18 cellular contexts compared by ENCODE assay signal in the genomic region with DNA sequence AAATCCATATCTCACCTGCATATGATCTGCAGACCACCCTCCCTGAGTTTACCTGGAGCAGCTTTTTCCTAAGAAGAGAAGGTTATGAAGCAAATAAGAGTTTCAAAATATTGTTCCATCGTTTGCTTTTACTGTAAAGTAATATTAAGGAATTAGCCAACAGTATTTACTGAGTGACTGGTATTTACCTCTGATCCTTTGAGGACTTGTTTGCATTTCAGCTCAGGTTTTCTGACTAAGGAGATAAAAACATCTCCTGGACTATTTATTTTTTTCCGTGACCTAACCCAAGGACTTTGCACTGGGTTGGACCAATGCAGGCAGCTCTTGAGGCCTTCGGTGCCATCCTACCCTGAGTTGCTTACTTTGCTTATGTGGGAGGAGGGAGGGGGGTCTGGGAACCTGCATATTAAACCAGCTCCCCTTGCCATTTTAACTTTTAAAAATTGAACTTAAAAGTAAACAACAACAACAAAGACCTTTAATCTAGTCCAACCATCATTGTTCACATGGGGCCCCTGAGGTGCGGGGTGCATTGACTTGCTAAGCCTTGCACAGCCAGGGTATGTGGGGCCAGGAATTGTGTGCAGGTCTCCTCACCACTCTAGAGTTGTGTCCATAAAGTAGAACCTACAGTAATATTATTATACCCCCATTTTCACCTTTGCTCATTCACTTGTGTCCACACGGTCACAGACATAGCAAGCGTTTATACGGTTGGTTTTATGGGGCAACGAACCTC. TPM values are rescaled to one million over a fixed set of nuclear protein-coding genes. Genes with fewer than 3 reads are reported as not detected.
DNase-seq lines count a peak whose midpoint lies in the region; ATAC-seq and TF ChIP-seq lines count a peak whose summit lies in the region.
"Had no signal": no experiment of that assay in that cellular context is flagged by ENCODE, and none has a peak within 500 bp of the region (broad histone marks: within the 10 kb centered on the region; RNA-seq: fewer than 3 reads in every experiment).

No MANE protein-coding gene starts in this region.

- H3K9ac ChIP-seq in mucosa of stomach (ENCODE audit: low read length), result peak overlapping the region; percentile 31

- DNase-seq in Caco-2, result peak; percentile 87 to 92
- DNase-seq in LoVo (ENCODE audit: low spot score), result peak; percentile 76
- DNase-seq in esophagus squamous epithelium (lab: John Stamatoyannopoulos, UW), result no peak
- no peak for DNase-seq in inferior parietal cortex (ENCODE audit: extremely low spot score)
- no peak for DNase-seq in stimulated activated CD8-positive, alpha-beta memory T cell treated with anti-CD3 and anti-CD28 coated beads, Interleukin-4, amount 100 ng/mL, for 48 hours
- DNase-seq in DMS 273 treated with DMSO at 0.1 percent for 48 hours (lab: John Stamatoyannopoulos, UW), result no peak
- DNase-seq: activated CD4-positive, alpha-beta T cell treated with anti-CD3 and anti-CD28 coated beads for 4 hours; activated CD8-positive, alpha-beta memory T cell treated with anti-CD3 and anti-CD28 coated beads, Interleukin-2, amount 50 U/mL, for 48 hours; activated gamma-delta T cell treated with Interleukin-2 at 50 U/mL for 16 hours; amniotic stem cell; kidney; NCI-H2107; NCI-H69 had no signal

- TF ChIP-seq CTCF in Caco-2 (IDR thresholded peaks at IDR 0.05; ENCODE audit: insufficient read depth in 1 of 2, low read depth in 1 of 2, low read length in 1 of 2, severe bottlenecking in 1 of 2, unreplicated experiment in 1 of 2), result no peak
- no peak for TF ChIP-seq CTCF in esophagus squamous epithelium (IDR thresholded peaks at IDR 0.05)

- no peaks in the 10 kb centered on the region for H3K36me3 ChIP-seq in Caco-2 (ENCODE audit: control insufficient read depth, insufficient read depth, low read length)
- H3K36me3 ChIP-seq in esophagus squamous epithelium, result peaks cover 0 to 40% (median 4%) of the 10 kb centered on the region in 3 donors
- H3K36me3 ChIP-seq in mucosa of stomach (ENCODE audit: control insufficient read depth, insufficient read depth, low read length), result no peaks in the 10 kb centered on the region

- H3K9me3 ChIP-seq in Caco-2 (no peaks in the 10 kb centered on the region), esophagus squamous epithelium (no peaks in the 10 kb centered on the region), mucosa of stomach (ENCODE audit: control insufficient read depth, low read length) (no peaks in the 10 kb centered on the region)

- 77 to 91% methylated on average over 7 to 8 of the region's 8 CpGs for WGBS in esophagus squamous epithelium, 2 donors

- CTCF ChIA-PET in Caco-2 (lab: Charles Lee), result interaction anchor here (0.7 to 3.9 kb wide), 7 partner anchors 11 to 99 kb away, joined by 3 to 32 read pairs (median 4); no protein-coding TSS in a partner anchor

- H3K27ac ChIP-seq in esophagus squamous epithelium, result peak overlapping the region in 3 of 4 donors; percentile 26 to 77 (median 29)

- intact Hi-C loops in Caco-2 (cut with micrococcal nuclease; ENCODE audit: unreplicated experiment), result loop anchor here (1.0 to 2.0 kb wide), 5 partner anchors 12 to 61 kb away; no protein-coding TSS in a partner anchor
- intact Hi-C loops in esophagus squamous epithelium (cut with DNase I), result no loop called here

- H3K4me3 Mint-ChIP-seq in Caco-2 (ENCODE audit: unreplicated experiment), result peak overlapping the region; percentile 53

- ATAC-seq in GM18909 (IDR thresholded peaks at IDR 0.05; ENCODE audit: poor library complexity, unreplicated experiment), result no peak
- ATAC-seq: Panc1, sciatic nerve, SK-N-SH treated with all-trans-retinoic acid at 6 μM for 48 hours had no signal

- no peaks in the 10 kb centered on the region for H3K27me3 Mint-ChIP-seq in Caco-2 (ENCODE audit: insufficient read depth, unreplicated experiment)

- peaks cover 55% of the 10 kb centered on the region for H3K4me1 ChIP-seq in Caco-2
- peaks cover 10 to 52% (median 13%) of the 10 kb centered on the region in 3 donors for H3K4me1 ChIP-seq in esophagus squamous epithelium
- peaks cover 45% of the 10 kb centered on the region for H3K4me1 ChIP-seq in mucosa of stomach (ENCODE audit: control insufficient read depth, insufficient read depth, low read length)

- H3K4me1 Mint-ChIP-seq in Caco-2 (ENCODE audit: low read depth, unreplicated experiment), result peaks cover 40% of the 10 kb centered on the region

- H3K4me3 ChIP-seq in Caco-2 (ENCODE audit: low read depth, low read length), result no peak overlapping the region
- no peak overlapping the region for H3K4me3 ChIP-seq in esophagus squamous epithelium
- no peak overlapping the region for H3K4me3 ChIP-seq in mucosa of stomach (ENCODE audit: low read length)

- peaks cover 13% of the 10 kb centered on the region for H3K36me3 Mint-ChIP-seq in Caco-2 (ENCODE audit: insufficient read depth, unreplicated experiment)

- H3K27me3 ChIP-seq in Caco-2 (replicated peaks; ENCODE audit: control insufficient read depth, insufficient read depth, low read length), result no peaks in the 10 kb centered on the region
- no peaks in the 10 kb centered on the region for H3K27me3 ChIP-seq in esophagus squamous epithelium
- H3K27me3 ChIP-seq in mucosa of stomach (ENCODE audit: control insufficient read depth, insufficient read depth, low read length), result no peaks in the 10 kb centered on the region

- no peak for TF ChIP-seq POLR2A in esophagus squamous epithelium (IDR thresholded peaks at IDR 0.05)

- POLR2A ChIA-PET in Caco-2 (lab: Charles Lee), result interaction anchor here (0.7 to 1.4 kb wide), 5 partner anchors 13 to 1673 kb away, joined by 3 to 8 read pairs (median 4); partner anchors contain the start of gene RPL14

- BruUV-seq in Caco-2 (replicated peaks; lab: Mats Ljungman, UMichigan), result TSS peak; percentile 71

- H3K27ac Mint-ChIP-seq in Caco-2 (ENCODE audit: unreplicated experiment), result peak overlapping the region; percentile 91

- H3K9me3 Mint-ChIP-seq in Caco-2 (ENCODE audit: unreplicated experiment), result no peaks in the 10 kb centered on the region

RNA-seq across cellular contexts. Expression of gene TRAK1, which starts 39.3 kb away (rescaled TPM):
- total RNA-seq in Caco-2 (2022) (33.3 TPM in 2 replicates), esophagus squamous epithelium (10 to 100 TPM; 31.8 to 40.6 (median 37.7) TPM)

Comparison
In these comparisons a context has a peak if more than half of its experiments do, and no peak if none do; other contexts are left out.
1. DNase-seq: peak in Caco-2 (2 of 2) and LoVo (single experiment); none in esophagus squamous epithelium (single experiment), inferior parietal cortex (single experiment), stimulated activated CD8-positive, alpha-beta memory T cell treated with anti-CD3 and anti-CD28 coated beads, Interleukin-4, amount 100 ng/mL, for 48 hours (single experiment) and DMS 273 treated with DMSO at 0.1 percent for 48 hours (single experiment).